Comparison of ENCODE assay signal across 17 cellular contexts in genomic region chr19:47523473-47523872, GRCh38. TPM values are rescaled to one million over a fixed set of nuclear protein-coding genes. Genes with fewer than 3 reads are reported as not detected.
DNase-seq lines count a peak whose midpoint lies in the region; ATAC-seq and TF ChIP-seq lines count a peak whose summit lies in the region.
"Had no signal": no experiment of that assay in that cellular context is flagged by ENCODE, and none has a peak within 500 bp of the region (broad histone marks: within the 10 kb centered on the region; RNA-seq: fewer than 3 reads in every experiment).

No MANE protein-coding gene starts in this region.

- no peak for TF ChIP-seq CTCF in colonic mucosa (IDR thresholded peaks at IDR 0.05)
- no peak for TF ChIP-seq CTCF in nephron progenitor cell (IDR thresholded peaks at IDR 0.05)
- TF ChIP-seq CTCF in GM10248 (IDR thresholded peaks at IDR 0.05; ENCODE audit: control extremely low read depth, extremely low read depth, low read depth, missing control alignments) = no peak

- H3K4me1 Mint-ChIP-seq in nephron progenitor cell = peaks cover 24% of the 10 kb centered on the region

- peak overlapping the region in 1 of 2 donors; percentile 15 for H3K9ac ChIP-seq in colonic mucosa (ENCODE audit: low read depth in 2 of 2, low read length in 2 of 2)

- H3K4me3 Mint-ChIP-seq in nephron progenitor cell = no peak overlapping the region
- H3K4me3 Mint-ChIP-seq: activated CD4-positive, alpha-beta T cell treated with anti-CD3 and anti-CD28 coated beads, Interleukin-2, amount 10 ng/mL, durations not matched to agents 24 days and 14 days; dendritic cell treated with granulocyte-macrophage colony-stimulating factor and Interleukin-4, amounts not matched to agents 40 ng/mL and 50 ng/mL, for 4 days; immature natural killer cell; naive thymus-derived CD8-positive, alpha-beta T cell had no signal

- H3K36me3 ChIP-seq in colonic mucosa = no peaks in the 10 kb centered on the region

- no peaks in the 10 kb centered on the region for H3K36me3 Mint-ChIP-seq in nephron progenitor cell (ENCODE audit: low read depth)
- H3K36me3 Mint-ChIP-seq: CD14-positive monocyte; immature natural killer cell; naive thymus-derived CD8-positive, alpha-beta T cell had no signal

- H3K9me3 ChIP-seq in colonic mucosa = no peaks in the 10 kb centered on the region

- no peaks in the 10 kb centered on the region for H3K27me3 ChIP-seq in colonic mucosa

- DNase-seq in DMS79 (lab: John Stamatoyannopoulos, UW) (peak; percentile 43), M059J (ENCODE audit: low read depth) (peak; percentile 35), colonic mucosa (peak; percentile 57), nephron progenitor cell (no peak), GM10248 (ENCODE audit: extremely low spot score) (no peak)
- DNase-seq: activated CD4-positive, alpha-beta T cell treated with anti-CD3 and anti-CD28 coated beads, Interleukin-2, amount 10 ng/mL, durations not matched to agents 24 days and 14 days; amygdala; foreskin fibroblast; immature natural killer cell; naive thymus-derived CD8-positive, alpha-beta T cell; NCI-H1048; SW 1271 had no signal

- H3K27ac ChIP-seq in colonic mucosa = no peak overlapping the region

- intact Hi-C loops in colonic mucosa (cut with DNase I) = no loop called here

- H3K4me3 ChIP-seq in colonic mucosa = no peak overlapping the region

- CTCF ChIA-PET in GM10248 (lab: Yijun Ruan, JAX) = interaction anchor here (0.9 to 3.3 kb wide), 3 partner anchors 8 to 184 kb away, joined by 3 to 21 read pairs (median 5); partner anchors contain the start of genes KPTN and NAPA

- H3K4me1 ChIP-seq in colonic mucosa = no peaks in the 10 kb centered on the region

- no peaks in the 10 kb centered on the region for H3K9me3 Mint-ChIP-seq in nephron progenitor cell
- H3K9me3 Mint-ChIP-seq: activated CD4-positive, alpha-beta T cell treated with anti-CD3 and anti-CD28 coated beads, Interleukin-2, amount 10 ng/mL, durations not matched to agents 24 days and 14 days; dendritic cell treated with granulocyte-macrophage colony-stimulating factor and Interleukin-4, amounts not matched to agents 40 ng/mL and 50 ng/mL, for 4 days; immature natural killer cell; naive thymus-derived CD8-positive, alpha-beta T cell had no signal

- ATAC-seq in HG03039 (IDR thresholded peaks at IDR 0.05; ENCODE audit: unreplicated experiment) (no peak), GM18511 (IDR thresholded peaks at IDR 0.05; ENCODE audit: unreplicated experiment) (no peak), GM21526 (IDR thresholded peaks at IDR 0.05; ENCODE audit: low FRiP score, unreplicated experiment) (no peak)
- ATAC-seq: naive thymus-derived CD8-positive, alpha-beta T cell had no signal

- H3K27me3 Mint-ChIP-seq in nephron progenitor cell (ENCODE audit: low read depth, poor library complexity) = peaks cover 54% of the 10 kb centered on the region

- H3K27ac Mint-ChIP-seq in nephron progenitor cell = peak overlapping the region; percentile 23
- H3K27ac Mint-ChIP-seq: activated CD4-positive, alpha-beta T cell treated with anti-CD3 and anti-CD28 coated beads, Interleukin-2, amount 10 ng/mL, durations not matched to agents 24 days and 14 days; dendritic cell treated with granulocyte-macrophage colony-stimulating factor and Interleukin-4, amounts not matched to agents 40 ng/mL and 50 ng/mL, for 4 days had no signal

- POLR2A ChIA-PET in GM10248 (lab: Yijun Ruan, JAX) = no interaction called here

RNA-seq across cellular contexts. Expression of gene NAPA, which starts 8.6 kb away (rescaled TPM):
- total RNA-seq in M059J (2014; rRNA removed; shearing (Covaris generic)) = 211 and 268 TPM in 2 replicates
- 100 to 1,000 TPM; 111 to 115 TPM for total RNA-seq in colonic mucosa

RNA-seq across cellular contexts. Expression of gene KPTN, which starts 39.5 kb away (rescaled TPM):
- total RNA-seq in M059J (2014; rRNA removed; shearing (Covaris generic)) = 3.4 and 11.1 TPM in 2 replicates
- total RNA-seq in colonic mucosa = 10 to 100 TPM in 1 of 2 donors, 1 to 10 TPM in 1; 8.6 to 13.3 TPM

RNA-seq across cellular contexts. Expression of gene ZNF541, which starts 49.5 kb away (rescaled TPM):
- total RNA-seq in M059J (2014; rRNA removed; shearing (Covaris generic)) = 0.27 TPM in 1 of 2 replicates, not detected in the other
- under 1 TPM; 0.10 to 0.21 TPM for total RNA-seq in colonic mucosa
- total RNA-seq: activated CD4-positive, alpha-beta T cell treated with anti-CD3 and anti-CD28 coated beads, Interleukin-2, amount 10 ng/mL, durations not matched to agents 24 days and 14 days had no signal

RNA-seq across cellular contexts. Expression of gene SLC8A2, which starts 51.8 kb away (rescaled TPM):
- not detected in 2 replicates for total RNA-seq in M059J (2014; rRNA removed; shearing (Covaris generic))
- 1 to 10 TPM in 1 of 2 donors, under 1 TPM in 1; 0.74 to 2.3 TPM for total RNA-seq in colonic mucosa
- total RNA-seq: activated CD4-positive, alpha-beta T cell treated with anti-CD3 and anti-CD28 coated beads, Interleukin-2, amount 10 ng/mL, durations not matched to agents 24 days and 14 days had no signal

Comparison
In these comparisons a context has a peak if more than half of its experiments do, and no peak if none do; other contexts are left out.
1. DNase-seq: peak in DMS79 (single experiment), M059J (single experiment) and colonic mucosa (single experiment); none in nephron progenitor cell (single experiment) and GM10248 (single experiment).